ENCODE assay signal across 8 cellular contexts in genomic region chr2:69789129-69789528, GRCh38. TPM values are rescaled to one million over a fixed set of nuclear protein-coding genes. Genes with fewer than 3 reads are reported as not detected.
DNase-seq lines count a peak whose midpoint lies in the region; ATAC-seq, FAIRE-seq and TF ChIP-seq lines count a peak whose summit lies in the region.

No MANE protein-coding gene starts in this region.

- H3K9me3 ChIP-seq in HUES48 (ENCODE audit: control insufficient read depth, insufficient read depth, low read length): no peaks in the 10 kb centered on the region
- no peaks in the 10 kb centered on the region for H3K9me3 ChIP-seq in HAP-1

- no peak for FAIRE-seq in D721Med (lab: Jason Lieb, UNC)

- H3K36me3 ChIP-seq in HUES48 (ENCODE audit: control insufficient read depth, insufficient read depth, low read length) (no peaks in the 10 kb centered on the region), HAP-1 (replicated peaks) (no peaks in the 10 kb centered on the region)

- no peak overlapping the region for H3K4me3 ChIP-seq in HUES48 (ENCODE audit: low read depth, low read length)
- H3K4me3 ChIP-seq in foreskin fibroblast (ENCODE audit: low read depth in 1 of 2, low read length in 2 of 2): no peak overlapping the region
- H3K4me3 ChIP-seq in HAP-1: no peak overlapping the region

- DNase-seq in foreskin fibroblast (peak; percentile 71 to 84), stromal cell of bone marrow (ENCODE audit: low read depth) (peak; percentile 73), occipital lobe (lab: John Stamatoyannopoulos, UW) (no peak), Kasumi-1 (lab: John Stamatoyannopoulos, UW) (no peak), D721Med (ENCODE audit: insufficient read length, low spot score) (no peak), HAP-1 (ENCODE audit: low spot score in 2 of 2) (no peak)

- in situ Hi-C loops in HAP-1 (cut with MboI; ENCODE audit: low sequenced_read_pairs): no loop called here

- TF ChIP-seq CTCF in foreskin fibroblast (IDR thresholded peaks at IDR 0.05; ENCODE audit: low read depth, low read length) (no peak), D721Med (IDR thresholded peaks at IDR 0.05; ENCODE audit: insufficient read depth, missing control alignments) (no peak)

- peak overlapping the region; percentile 55 for H3K27ac ChIP-seq in HUES48 (ENCODE audit: low read depth, low read length)

- H3K4me1 ChIP-seq in HUES48 (ENCODE audit: control insufficient read depth, insufficient read depth, low read length) (peaks cover 26% of the 10 kb centered on the region), HAP-1 (peaks cover 3% of the 10 kb centered on the region; the same call in 1 of the 2 replicates)

- no peaks in the 10 kb centered on the region for H3K27me3 ChIP-seq in HUES48 (ENCODE audit: control insufficient read depth, insufficient read depth, low read length)
- no peaks in the 10 kb centered on the region for H3K27me3 ChIP-seq in HAP-1 (ENCODE audit: low read depth)

- ATAC-seq in GM19025 (IDR thresholded peaks at IDR 0.05; ENCODE audit: low read depth, unreplicated experiment): peak; percentile 69

- H3K9ac ChIP-seq in HUES48 (ENCODE audit: low read depth, low read length): no peak overlapping the region

RNA-seq across cellular contexts. Expression of gene GMCL1, which starts 40.3 kb away (rescaled TPM):
- total RNA-seq in occipital lobe: 18.7 TPM

RNA-seq across cellular contexts. Expression of gene ANXA4, which starts 47.2 kb away (rescaled TPM):
- 3.4 TPM for total RNA-seq in occipital lobe

Comparison
In these comparisons a context has a peak if more than half of its experiments do, and no peak if none do; other contexts are left out.
1. DNase-seq: peak in foreskin fibroblast (2 of 2) and stromal cell of bone marrow (single experiment); none in occipital lobe (single experiment), Kasumi-1 (0 of 2), D721Med (single experiment) and HAP-1 (0 of 2).